Comparison of ENCODE assay signal across 15 cellular contexts in the genomic region with DNA sequence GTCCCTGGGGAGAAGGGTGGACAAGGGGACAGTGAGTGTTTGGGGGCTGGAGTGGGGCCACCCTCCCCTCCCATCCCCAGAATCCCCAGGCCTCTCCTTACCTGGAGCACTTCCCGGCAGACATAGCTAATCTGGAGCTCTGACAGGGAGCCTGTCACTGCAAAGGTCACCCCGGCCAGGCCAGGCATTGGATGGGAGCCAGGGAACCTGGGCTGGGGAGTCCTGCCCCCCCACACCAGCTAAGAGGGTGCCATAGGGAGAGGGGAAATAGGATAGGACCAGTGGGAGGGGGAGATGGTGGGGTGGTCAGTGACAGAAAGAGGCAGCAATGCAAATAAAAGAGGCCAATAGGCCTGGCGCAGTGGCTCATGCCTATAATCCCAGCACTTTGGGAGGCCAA. TPM values are rescaled to one million over a fixed set of nuclear protein-coding genes. Genes with fewer than 3 reads are reported as not detected.
DNase-seq lines count a peak whose midpoint lies in the region; ATAC-seq and TF ChIP-seq lines count a peak whose summit lies in the region.
"Had no signal": no experiment of that assay in that cellular context is flagged by ENCODE, and none has a peak within 500 bp of the region (broad histone marks: within the 10 kb centered on the region; RNA-seq: fewer than 3 reads in every experiment).

No MANE protein-coding gene starts in this region.

- H3K79me2 ChIP-seq in OCI-LY1 (ENCODE audit: insufficient read depth, low read length): peaks cover 16% of the 10 kb centered on the region

- no peaks in the 10 kb centered on the region for H4K20me1 ChIP-seq in OCI-LY1 (ENCODE audit: insufficient read depth, low read length)

- H3K4me1 ChIP-seq in OCI-LY1 (ENCODE audit: insufficient read depth, low read length, severe bottlenecking): peaks cover 26% of the 10 kb centered on the region

- no peak for ATAC-seq in central memory CD8-positive, alpha-beta T cell (replicated peaks; ENCODE audit: extremely low read depth, poor library complexity, severe bottlenecking)
- no peak for ATAC-seq in stimulated activated memory B cell treated with anti-CD40 and anti-IgM and Interleukin-4, amounts not matched to agents 10 μg/mL and 1 μg/mL and 100 μg/mL, for 72 hours
- no peak for ATAC-seq in HG02852 (IDR thresholded peaks at IDR 0.05; ENCODE audit: unreplicated experiment)

- peaks cover 51% of the 10 kb centered on the region for H3K36me3 ChIP-seq in OCI-LY1 (ENCODE audit: insufficient read depth, low read length)
- H3K36me3 ChIP-seq: HAP-1 had no signal

- H3K4me1 Mint-ChIP-seq in activated T-cell treated with anti-CD3 and anti-CD28 coated beads, Interleukin-2, amount 50 U/mL, for 24 hours (ENCODE audit: low read depth): peaks cover 43% of the 10 kb centered on the region
- H3K4me1 Mint-ChIP-seq in central memory CD8-positive, alpha-beta T cell: peaks cover 58% of the 10 kb centered on the region
- H3K4me1 Mint-ChIP-seq in stimulated activated memory B cell treated with anti-CD40 and anti-IgM and Interleukin-4, amounts not matched to agents 10 μg/mL and 1 μg/mL and 100 μg/mL, for 72 hours: peaks cover 56% of the 10 kb centered on the region

- H3K9me3 ChIP-seq in OCI-LY1 (ENCODE audit: low read length): no peaks in the 10 kb centered on the region
- H3K9me3 ChIP-seq: BLaER1, HAP-1 had no signal

- H3K36me3 Mint-ChIP-seq in activated T-cell treated with anti-CD3 and anti-CD28 coated beads, Interleukin-2, amount 50 U/mL, for 24 hours (ENCODE audit: low read depth): peaks cover 82% of the 10 kb centered on the region
- peaks cover 61% of the 10 kb centered on the region for H3K36me3 Mint-ChIP-seq in central memory CD8-positive, alpha-beta T cell (ENCODE audit: insufficient read depth)
- peaks cover 64% of the 10 kb centered on the region for H3K36me3 Mint-ChIP-seq in stimulated activated memory B cell treated with anti-CD40 and anti-IgM and Interleukin-4, amounts not matched to agents 10 μg/mL and 1 μg/mL and 100 μg/mL, for 72 hours

- peak overlapping the region; percentile 8; the same call in 1 of the 2 replicates for H3K4me2 ChIP-seq in OCI-LY1 (ENCODE audit: low read length)
- H3K4me2 ChIP-seq: BLaER1 had no signal

- no peaks in the 10 kb centered on the region for H3K9me2 ChIP-seq in OCI-LY1 (ENCODE audit: low read depth, low read length)

- no peak for TF ChIP-seq CTCF in OCI-LY1 (IDR thresholded peaks at IDR 0.05; ENCODE audit: low read length)

- H3K4me3 Mint-ChIP-seq in activated T-cell treated with anti-CD3 and anti-CD28 coated beads, Interleukin-2, amount 50 U/mL, for 24 hours: no peak overlapping the region
- H3K4me3 Mint-ChIP-seq in central memory CD8-positive, alpha-beta T cell: peak overlapping the region; percentile 97
- no peak overlapping the region for H3K4me3 Mint-ChIP-seq in stimulated activated memory B cell treated with anti-CD40 and anti-IgM and Interleukin-4, amounts not matched to agents 10 μg/mL and 1 μg/mL and 100 μg/mL, for 72 hours
- H3K4me3 Mint-ChIP-seq: HFFc6 had no signal

- H2AFZ ChIP-seq in OCI-LY1 (ENCODE audit: low read length): no peak overlapping the region

- no peaks in the 10 kb centered on the region for H3F3A ChIP-seq in OCI-LY1 (ENCODE audit: insufficient read depth, low read length)

- H3K27ac ChIP-seq in OCI-LY1 (ENCODE audit: low read depth, low read length, poor library complexity, severe bottlenecking): no peak overlapping the region
- H3K27ac ChIP-seq: 22Rv1, BLaER1 had no signal

- H3K4me3 ChIP-seq in OCI-LY1 (ENCODE audit: low read depth, low read length, poor library complexity, severe bottlenecking): no peak overlapping the region
- H3K4me3 ChIP-seq: BLaER1, HAP-1 had no signal

- no peaks in the 10 kb centered on the region for H3K9me3 Mint-ChIP-seq in activated T-cell treated with anti-CD3 and anti-CD28 coated beads, Interleukin-2, amount 50 U/mL, for 24 hours
- H3K9me3 Mint-ChIP-seq in central memory CD8-positive, alpha-beta T cell: no peaks in the 10 kb centered on the region
- H3K9me3 Mint-ChIP-seq in stimulated activated memory B cell treated with anti-CD40 and anti-IgM and Interleukin-4, amounts not matched to agents 10 μg/mL and 1 μg/mL and 100 μg/mL, for 72 hours: no peaks in the 10 kb centered on the region
- H3K9me3 Mint-ChIP-seq: HFFc6 had no signal

- peak overlapping the region; percentile 50 for H3K27ac Mint-ChIP-seq in activated T-cell treated with anti-CD3 and anti-CD28 coated beads, Interleukin-2, amount 50 U/mL, for 24 hours
- peak overlapping the region; percentile 78 for H3K27ac Mint-ChIP-seq in central memory CD8-positive, alpha-beta T cell (ENCODE audit: low read depth)
- H3K27ac Mint-ChIP-seq in stimulated activated memory B cell treated with anti-CD40 and anti-IgM and Interleukin-4, amounts not matched to agents 10 μg/mL and 1 μg/mL and 100 μg/mL, for 72 hours: peak overlapping the region; percentile 83
- H3K27ac Mint-ChIP-seq: HFFc6 had no signal

- H3K9ac ChIP-seq in OCI-LY1 (ENCODE audit: low read length): no peak overlapping the region
- H3K9ac ChIP-seq: BLaER1 had no signal

- H3K27me3 Mint-ChIP-seq in activated T-cell treated with anti-CD3 and anti-CD28 coated beads, Interleukin-2, amount 50 U/mL, for 24 hours: no peaks in the 10 kb centered on the region
- no peaks in the 10 kb centered on the region for H3K27me3 Mint-ChIP-seq in central memory CD8-positive, alpha-beta T cell
- H3K27me3 Mint-ChIP-seq in stimulated activated memory B cell treated with anti-CD40 and anti-IgM and Interleukin-4, amounts not matched to agents 10 μg/mL and 1 μg/mL and 100 μg/mL, for 72 hours: no peaks in the 10 kb centered on the region

- DNase-seq in activated T-cell treated with anti-CD3 and anti-CD28 coated beads, Interleukin-2, amount 50 U/mL, for 24 hours: no peak
- no peak for DNase-seq in activated T-cell treated with anti-CD3 and anti-CD28 coated beads, Interleukin-2, amount 50 U/mL, for 48 hours
- DNase-seq in central memory CD8-positive, alpha-beta T cell (ENCODE audit: low spot score in 2 of 2): no peak
- no peak for DNase-seq in mucosa of gallbladder (ENCODE audit: low spot score)
- DNase-seq in LoVo (ENCODE audit: low spot score): no peak
- DNase-seq: GOT3, HFFc6, IMR-90 had no signal

- no peaks in the 10 kb centered on the region for H3K27me3 ChIP-seq in OCI-LY1 (ENCODE audit: insufficient read depth, low read length)
- H3K27me3 ChIP-seq: BLaER1 had no signal

RNA-seq across cellular contexts. Expression of gene MAP4K1, which starts 3.5 kb away (rescaled TPM):
- 8.2 TPM for total RNA-seq in mucosa of gallbladder
- total RNA-seq: G401, IMR-90 had no signal

RNA-seq across cellular contexts. Expression of gene EIF3K, which starts 4.7 kb away (rescaled TPM):
- total RNA-seq in mucosa of gallbladder: 233 TPM

RNA-seq across cellular contexts. Expression of gene ACTN4, which starts 33.2 kb away (rescaled TPM):
- 628 TPM for total RNA-seq in mucosa of gallbladder
